Comparison of ENCODE assay signal across 10 cellular contexts in genomic region chr2:36359006-36359580, GRCh38. TPM values are rescaled to one million over a fixed set of nuclear protein-coding genes. Genes with fewer than 3 reads are reported as not detected.
DNase-seq lines count a peak whose midpoint lies in the region; ATAC-seq and TF ChIP-seq lines count a peak whose summit lies in the region.
"Had no signal": no experiment of that assay in that cellular context is flagged by ENCODE, and none has a peak within 500 bp of the region (broad histone marks: within the 10 kb centered on the region; RNA-seq: fewer than 3 reads in every experiment).

No MANE protein-coding gene starts in this region.

- peaks cover 24% of the 10 kb centered on the region for H3K36me3 ChIP-seq in RWPE2 (ENCODE audit: low read depth)
- no peaks in the 10 kb centered on the region for H3K36me3 ChIP-seq in gastroesophageal sphincter
- H3K36me3 ChIP-seq in thyroid gland, result no peaks in the 10 kb centered on the region

- H3K36me3 Mint-ChIP-seq in activated T-cell treated with anti-CD3 and anti-CD28 coated beads, Interleukin-2, amount 50 U/mL, for 4 hours (ENCODE audit: insufficient read depth), result no peaks in the 10 kb centered on the region
- H3K36me3 Mint-ChIP-seq: memory B cell had no signal

- 21 to 24% methylated on average over 6 of the region's 6 CpGs for WGBS in gastroesophageal sphincter (ENCODE audit: low coverage in 1 of 2), 2 donors
- WGBS in thyroid gland, 2 donors, result 70 to 73% methylated on average over 6 of the region's 6 CpGs

- TF ChIP-seq CTCF in RWPE2 (IDR thresholded peaks at IDR 0.05; ENCODE audit: poor library complexity, severe bottlenecking) (peak; percentile 57), gastroesophageal sphincter (IDR thresholded peaks at IDR 0.05) (peak; percentile 2 to 41 (median 29)), thyroid gland (IDR thresholded peaks at IDR 0.05) (peak in 1 of 6 experiments; percentile 13)

- H3K27ac ChIP-seq in RWPE2 (ENCODE audit: poor library complexity, severe bottlenecking) (peak overlapping the region; percentile 98), gastroesophageal sphincter (peak overlapping the region; percentile 13 to 93 (median 92)), thyroid gland (peak overlapping the region in 2 of 3 donors; percentile 71 to 90)
- H3K27ac ChIP-seq: RWPE1 had no signal

- peaks cover 32% of the 10 kb centered on the region for H3K4me1 Mint-ChIP-seq in activated T-cell treated with anti-CD3 and anti-CD28 coated beads, Interleukin-2, amount 50 U/mL, for 4 hours (ENCODE audit: low read depth)

- no peak for DNase-seq in activated T-cell treated with anti-CD3 and anti-CD28 coated beads, Interleukin-2, amount 50 U/mL, for 4 hours
- DNase-seq in activated T-cell treated with anti-CD3 and anti-CD28 coated beads, Interleukin-2, amount 50 U/mL, for 1 hour, result no peak
- no peak for DNase-seq in RWPE2 (ENCODE audit: low spot score)
- DNase-seq in thyroid gland, result no peak
- DNase-seq in left lobe of liver (ENCODE audit: low spot score), result no peak
- DNase-seq in HK-2 (ENCODE audit: unreplicated experiment), result no peak

- intact Hi-C loops in thyroid gland (cut with DNase I), result no loop called here

- H3K4me3 ChIP-seq in RWPE2 (ENCODE audit: severe bottlenecking), result peak overlapping the region; percentile 78
- H3K4me3 ChIP-seq in gastroesophageal sphincter, result peak overlapping the region; percentile 72 to 95
- H3K4me3 ChIP-seq in thyroid gland (replicated peaks in 1 of 3), result no peak overlapping the region

- no peak for TF ChIP-seq EP300 in gastroesophageal sphincter (IDR thresholded peaks at IDR 0.05)

- H3K9me3 Mint-ChIP-seq in activated T-cell treated with anti-CD3 and anti-CD28 coated beads, Interleukin-2, amount 50 U/mL, for 4 hours, result no peaks in the 10 kb centered on the region
- H3K9me3 Mint-ChIP-seq: memory B cell had no signal

- H3K4me3 Mint-ChIP-seq in activated T-cell treated with anti-CD3 and anti-CD28 coated beads, Interleukin-2, amount 50 U/mL, for 4 hours, result peak overlapping the region; percentile 49
- H3K4me3 Mint-ChIP-seq: memory B cell had no signal

- peaks cover 40% of the 10 kb centered on the region for H3K27me3 Mint-ChIP-seq in activated T-cell treated with anti-CD3 and anti-CD28 coated beads, Interleukin-2, amount 50 U/mL, for 4 hours (ENCODE audit: low read depth)

- H3K4me1 ChIP-seq in RWPE2 (ENCODE audit: insufficient read depth, poor library complexity, severe bottlenecking), result peaks cover 59% of the 10 kb centered on the region
- peaks cover 0 to 78% (median 31%) of the 10 kb centered on the region in 3 donors for H3K4me1 ChIP-seq in gastroesophageal sphincter
- H3K4me1 ChIP-seq in thyroid gland, result peaks cover 38 to 46% of the 10 kb centered on the region in 2 donors

- ATAC-seq in activated T-cell treated with anti-CD3 and anti-CD28 coated beads, Interleukin-2, amount 50 U/mL, for 4 hours, result no peak
- ATAC-seq in RWPE2 (ENCODE audit: low read depth) (no peak), gastroesophageal sphincter (no peak), GM21360 (IDR thresholded peaks at IDR 0.05; ENCODE audit: unreplicated experiment) (no peak), left lobe of liver (no peak)

- H3K27me3 ChIP-seq in RWPE2 (ENCODE audit: insufficient read depth, poor library complexity, severe bottlenecking) (no peaks in the 10 kb centered on the region), gastroesophageal sphincter (no peaks in the 10 kb centered on the region), thyroid gland (no peaks in the 10 kb centered on the region)

- no peaks in the 10 kb centered on the region for H3K9me3 ChIP-seq in RWPE2 (ENCODE audit: severe bottlenecking)
- H3K9me3 ChIP-seq in gastroesophageal sphincter, result no peaks in the 10 kb centered on the region
- no peaks in the 10 kb centered on the region for H3K9me3 ChIP-seq in thyroid gland

- TF ChIP-seq POLR2A in gastroesophageal sphincter (IDR thresholded peaks at IDR 0.05), result no peak
- TF ChIP-seq POLR2A in thyroid gland (IDR thresholded peaks at IDR 0.05), result no peak

RNA-seq across cellular contexts. Expression of gene CRIM1, which starts 3.5 kb away (rescaled TPM):
- 10 to 100 TPM; 17.9 to 23.8 (median 22.9) TPM for total RNA-seq in activated T-cell treated with anti-CD3 and anti-CD28 coated beads, Interleukin-2, amount 50 U/mL, for 4 hours
- 100 to 1,000 TPM; 150 to 342 (median 203) TPM for total RNA-seq in gastroesophageal sphincter
- 100 to 1,000 TPM in 1 of 4 donors, 10 to 100 TPM in 3; 49.5 to 104 (median 71.5) TPM for total RNA-seq in thyroid gland
- total RNA-seq in left lobe of liver, result 7.1 TPM

Comparison
In these comparisons a context has a peak if more than half of its experiments do, and no peak if none do; other contexts are left out.
1. H3K4me3 ChIP-seq: peak in RWPE2 (single experiment) and gastroesophageal sphincter (2 of 2); none in thyroid gland (0 of 3).
2. Peak in every context shown above with its lines, with median percentiles within 50 percentile points of each other: H3K27ac ChIP-seq.